Comparison of ENCODE assay signal across 13 cellular contexts in the genomic region with DNA sequence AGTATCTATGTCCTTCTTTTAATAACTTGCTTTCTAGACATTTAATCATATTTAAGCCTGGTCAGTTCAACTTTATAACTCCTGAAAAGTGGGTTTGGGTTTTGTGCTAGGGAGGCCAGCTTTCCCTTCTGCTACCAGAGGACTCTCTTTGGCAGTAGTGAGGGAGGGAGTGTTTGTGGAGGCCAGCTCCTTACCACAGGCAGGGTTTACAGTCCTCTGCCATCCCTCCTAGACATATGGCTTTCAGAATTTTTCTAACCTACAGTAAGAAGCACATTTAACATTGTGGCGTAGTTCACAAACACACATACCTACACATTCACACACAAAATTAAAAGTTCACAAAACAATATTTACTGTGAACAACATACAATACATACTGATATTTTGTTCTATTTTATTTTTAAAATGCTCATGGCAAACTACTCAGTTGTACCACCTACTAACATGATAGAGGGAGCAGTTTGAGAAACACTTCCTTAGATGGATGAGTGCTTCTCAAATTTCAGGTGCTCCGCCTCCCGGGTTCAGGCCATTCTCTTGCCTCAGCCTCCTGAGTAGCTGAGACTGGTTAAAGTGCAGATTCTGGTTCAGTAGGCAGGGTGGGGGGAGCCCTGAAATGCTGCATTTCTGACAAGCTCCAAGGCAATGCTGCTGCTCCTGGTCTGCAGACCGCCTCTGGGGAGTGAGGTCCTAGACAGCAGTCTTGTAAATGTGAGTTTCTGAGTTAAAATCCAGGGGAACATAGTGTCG.
DNase-seq lines count a peak whose midpoint lies in the region; FAIRE-seq and TF ChIP-seq lines count a peak whose summit lies in the region.
"Had no signal": no experiment of that assay in that cellular context is flagged by ENCODE, and none has a peak within 500 bp of the region (broad histone marks: within the 10 kb centered on the region; RNA-seq: fewer than 3 reads in every experiment).

No MANE protein-coding gene starts in this region.

- no peaks in the 10 kb centered on the region for H3K9me3 Mint-ChIP-seq in astrocyte (ENCODE audit: unreplicated experiment)
- no peaks in the 10 kb centered on the region for H3K9me3 Mint-ChIP-seq in activated CD4-positive, alpha-beta T cell treated with anti-CD3 and anti-CD28 coated beads, Interleukin-2, amount 10 ng/mL, durations not matched to agents 24 days and 14 days

- H3K4me2 ChIP-seq in astrocyte (ENCODE audit: low read length) = no peak overlapping the region

- peaks cover 18% of the 10 kb centered on the region for H3K36me3 Mint-ChIP-seq in astrocyte (ENCODE audit: low read depth, unreplicated experiment)
- H3K36me3 Mint-ChIP-seq in activated CD4-positive, alpha-beta T cell treated with anti-CD3 and anti-CD28 coated beads, Interleukin-2, amount 10 ng/mL, durations not matched to agents 24 days and 14 days (ENCODE audit: low read depth) = peaks cover 29% of the 10 kb centered on the region

- no peak overlapping the region for H3K4me3 ChIP-seq in cardiac muscle cell
- no peak overlapping the region for H3K4me3 ChIP-seq in right atrium auricular region
- no peak overlapping the region for H3K4me3 ChIP-seq in astrocyte (ENCODE audit: insufficient read depth, low read depth, low read length)
- no peak overlapping the region for H3K4me3 ChIP-seq in kidney (ENCODE audit: low read length in 2 of 2)
- H3K4me3 ChIP-seq in uterus = no peak overlapping the region
- no peak overlapping the region for H3K4me3 ChIP-seq in testis
- H3K4me3 ChIP-seq: tibial artery had no signal

- peak overlapping the region; percentile 87 for H3K27ac ChIP-seq in cardiac muscle cell
- no peak overlapping the region for H3K27ac ChIP-seq in right atrium auricular region
- H3K27ac ChIP-seq in astrocyte (ENCODE audit: low read depth, low read length) = no peak overlapping the region
- H3K27ac ChIP-seq in kidney (ENCODE audit: low read depth in 2 of 2, low read length in 2 of 2) = peak overlapping the region in 1 of 2 donors; percentile 8
- H3K27ac ChIP-seq in uterus = peak overlapping the region; percentile 32 to 71
- H3K27ac ChIP-seq in testis = no peak overlapping the region
- H3K27ac ChIP-seq: parathyroid adenoma had no signal

- no peaks in the 10 kb centered on the region for H3K27me3 Mint-ChIP-seq in astrocyte (ENCODE audit: low read depth, unreplicated experiment)
- no peaks in the 10 kb centered on the region for H3K27me3 Mint-ChIP-seq in activated CD4-positive, alpha-beta T cell treated with anti-CD3 and anti-CD28 coated beads, Interleukin-2, amount 10 ng/mL, durations not matched to agents 24 days and 14 days

- intact Hi-C loops in kidney (cut with DNase I) = no loop called here
- intact Hi-C loops in uterus (cut with DNase I; ENCODE audit: low total_unique reads) = no loop called here
- intact Hi-C loops in testis (cut with DNase I; ENCODE audit: low total_unique reads) = no loop called here
- intact Hi-C loops in activated CD4-positive, alpha-beta T cell treated with anti-CD3 and anti-CD28 coated beads, Interleukin-2, amount 10 ng/mL, durations not matched to agents 24 days and 14 days (cut with micrococcal nuclease) = no loop called here

- no peaks in the 10 kb centered on the region for H3K79me2 ChIP-seq in astrocyte (ENCODE audit: insufficient read depth, low read length)
- H3K79me2 ChIP-seq: parathyroid adenoma had no signal

- no peak overlapping the region for H3K4me3 Mint-ChIP-seq in astrocyte (ENCODE audit: unreplicated experiment)
- H3K4me3 Mint-ChIP-seq in activated CD4-positive, alpha-beta T cell treated with anti-CD3 and anti-CD28 coated beads, Interleukin-2, amount 10 ng/mL, durations not matched to agents 24 days and 14 days = no peak overlapping the region

- H4K20me1 ChIP-seq in astrocyte (ENCODE audit: insufficient read depth, low read length) = no peaks in the 10 kb centered on the region

- peaks cover 15% of the 10 kb centered on the region for H3K4me1 Mint-ChIP-seq in astrocyte (ENCODE audit: low read depth, unreplicated experiment)
- no peaks in the 10 kb centered on the region for H3K4me1 Mint-ChIP-seq in activated CD4-positive, alpha-beta T cell treated with anti-CD3 and anti-CD28 coated beads, Interleukin-2, amount 10 ng/mL, durations not matched to agents 24 days and 14 days

- no peak overlapping the region for H3K27ac Mint-ChIP-seq in astrocyte (ENCODE audit: unreplicated experiment)
- H3K27ac Mint-ChIP-seq in activated CD4-positive, alpha-beta T cell treated with anti-CD3 and anti-CD28 coated beads, Interleukin-2, amount 10 ng/mL, durations not matched to agents 24 days and 14 days = no peak overlapping the region

- DNase-seq in cardiac muscle cell (ENCODE audit: low read depth in 1 of 2, low spot score in 1 of 2) = peak; percentile 33 to 77
- no peak for DNase-seq in right atrium auricular region (ENCODE audit: low spot score)
- DNase-seq in astrocyte (ENCODE audit: low read depth) = peak; percentile 14
- no peak for DNase-seq in kidney
- DNase-seq in uterus = no peak
- no peak for DNase-seq in activated gamma-delta T cell (lab: John Stamatoyannopoulos, UW)
- DNase-seq in testis = no peak
- no peak for DNase-seq in activated CD4-positive, alpha-beta T cell treated with anti-CD3 and anti-CD28 coated beads, Interleukin-2, amount 10 ng/mL, durations not matched to agents 24 days and 14 days
- DNase-seq: activated effector memory CD4-positive, alpha-beta T cell treated with anti-CD3 and anti-CD28 coated beads, Interleukin-2, amount 50 U/mL, for 16 hours; left ventricle myocardium superior; NCI-H1092 had no signal

- H3K9me3 ChIP-seq in cardiac muscle cell (ENCODE audit: low read depth) = no peaks in the 10 kb centered on the region
- H3K9me3 ChIP-seq in right atrium auricular region = no peaks in the 10 kb centered on the region
- H3K9me3 ChIP-seq in astrocyte (ENCODE audit: insufficient read depth, low read depth, low read length) = no peaks in the 10 kb centered on the region
- H3K9me3 ChIP-seq in kidney (ENCODE audit: control insufficient read depth in 1 of 2, low read length in 2 of 2) = no peaks in the 10 kb centered on the region
- no peaks in the 10 kb centered on the region for H3K9me3 ChIP-seq in uterus
- H3K9me3 ChIP-seq in testis = no peaks in the 10 kb centered on the region
- H3K9me3 ChIP-seq: tibial artery had no signal

- H3K9ac ChIP-seq in astrocyte (ENCODE audit: low read length) (no peak overlapping the region), kidney (ENCODE audit: low read length in 2 of 2) (no peak overlapping the region)
- H3K9ac ChIP-seq: parathyroid adenoma had no signal

- 87 to 91% methylated on average over 5 of the region's 5 CpGs for WGBS in testis, 2 donors

- H3K27me3 ChIP-seq in cardiac muscle cell (no peaks in the 10 kb centered on the region), right atrium auricular region (no peaks in the 10 kb centered on the region), astrocyte (ENCODE audit: insufficient read depth, low read length) (no peaks in the 10 kb centered on the region), uterus (no peaks in the 10 kb centered on the region), testis (no peaks in the 10 kb centered on the region)
- H3K27me3 ChIP-seq: tibial artery had no signal

- TF ChIP-seq CTCF in cardiac muscle cell (IDR thresholded peaks at IDR 0.05; ENCODE audit: low read depth, low read length) (no peak), right atrium auricular region (IDR thresholded peaks at IDR 0.05) (no peak), astrocyte (IDR thresholded peaks at IDR 0.05; ENCODE audit: insufficient read depth, low read depth, low read length) (no peak), kidney (IDR thresholded peaks at IDR 0.05; ENCODE audit: borderline replicate concordance, extremely low read depth, insufficient read depth) (no peak), uterus (IDR thresholded peaks at IDR 0.05) (no peak), testis (IDR thresholded peaks at IDR 0.05) (no peak)

- H3K4me1 ChIP-seq in cardiac muscle cell (ENCODE audit: low read depth) = peaks cover 36% of the 10 kb centered on the region
- peaks cover 0 to 41% of the 10 kb centered on the region in 2 donors for H3K4me1 ChIP-seq in right atrium auricular region
- no peaks in the 10 kb centered on the region for H3K4me1 ChIP-seq in astrocyte (ENCODE audit: insufficient read depth, low read length)
- H3K4me1 ChIP-seq in kidney (ENCODE audit: control insufficient read depth in 1 of 2, insufficient read depth in 1 of 2, low read depth in 1 of 2, low read length in 2 of 2) = peaks cover 0 to 9% of the 10 kb centered on the region in 2 donors
- no peaks in the 10 kb centered on the region for H3K4me1 ChIP-seq in uterus
- H3K4me1 ChIP-seq in testis = peaks cover 8% of the 10 kb centered on the region
- H3K4me1 ChIP-seq: parathyroid adenoma had no signal

- TF ChIP-seq POLR2A in uterus (IDR thresholded peaks at IDR 0.05) = no peak
- no peak for TF ChIP-seq POLR2A in testis (IDR thresholded peaks at IDR 0.05)

- H2AFZ ChIP-seq in astrocyte (ENCODE audit: low read depth, low read length) = no peak overlapping the region
- H2AFZ ChIP-seq: parathyroid adenoma had no signal

- FAIRE-seq in astrocyte (lab: Jason Lieb, UNC) (no peak), kidney (lab: Jason Lieb, UNC) (peak; percentile 62)

- H3K36me3 ChIP-seq in cardiac muscle cell = no peaks in the 10 kb centered on the region
- peaks cover 52% of the 10 kb centered on the region for H3K36me3 ChIP-seq in right atrium auricular region
- peaks cover 20% of the 10 kb centered on the region for H3K36me3 ChIP-seq in astrocyte (ENCODE audit: insufficient read depth, low read length)
- H3K36me3 ChIP-seq in kidney (ENCODE audit: control insufficient read depth in 1 of 2, insufficient read depth in 2 of 2, low read length in 2 of 2) = peaks cover 22 to 35% of the 10 kb centered on the region in 2 donors
- no peaks in the 10 kb centered on the region for H3K36me3 ChIP-seq in uterus
- H3K36me3 ChIP-seq in testis (ENCODE audit: low read depth, missing control alignments) = no peaks in the 10 kb centered on the region

Comparison
In these comparisons a context has a peak if more than half of its experiments do, and no peak if none do; other contexts are left out.
1. DNase-seq: peak in cardiac muscle cell (2 of 2) and astrocyte (single experiment); none in right atrium auricular region (single experiment), kidney (single experiment), uterus (0 of 2), activated gamma-delta T cell (single experiment), testis (single experiment) and activated CD4-positive, alpha-beta T cell treated with anti-CD3 and anti-CD28 coated beads, Interleukin-2, amount 10 ng/mL, durations not matched to agents 24 days and 14 days (single experiment).
2. H3K27ac ChIP-seq: peak in cardiac muscle cell (single experiment) and uterus (2 of 2); none in right atrium auricular region (0 of 2), astrocyte (single experiment) and testis (0 of 2).